Comparison of ENCODE assay signal across 27 cellular contexts in the genomic region with DNA sequence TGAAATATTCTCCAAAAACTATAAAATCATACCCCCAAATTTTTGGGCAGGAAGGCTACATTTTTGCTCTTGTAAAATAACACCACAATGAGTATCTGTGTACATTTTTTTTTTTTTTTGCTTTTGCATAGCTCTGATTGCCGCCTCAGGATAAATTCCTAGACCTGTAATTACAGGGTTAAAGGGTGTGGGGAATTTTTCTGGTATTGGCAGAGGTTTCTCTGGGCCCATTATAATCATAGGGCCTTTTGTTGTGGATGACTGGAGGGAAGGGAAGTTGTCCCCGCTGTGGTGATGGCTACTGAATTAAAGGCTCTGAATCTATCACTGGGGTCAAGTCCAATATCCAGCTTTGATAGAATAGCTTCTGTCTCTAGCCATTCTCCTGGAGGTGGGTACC. TPM values are rescaled to one million over a fixed set of nuclear protein-coding genes. Genes with fewer than 3 reads are reported as not detected.
DNase-seq lines count a peak whose midpoint lies in the region; TF ChIP-seq lines count a peak whose summit lies in the region.
"Had no signal": no experiment of that assay in that cellular context is flagged by ENCODE, and none has a peak within 500 bp of the region (broad histone marks: within the 10 kb centered on the region; RNA-seq: fewer than 3 reads in every experiment).

No MANE protein-coding gene starts in this region.

- intact Hi-C loops in dorsolateral prefrontal cortex (cut with DNase I): no loop called here

- POLR2A ChIA-PET in RWPE1 (lab: Yijun Ruan, JAX; ENCODE audit: low non-redundant PET): no interaction called here

- H3K27ac ChIP-seq in RWPE1 (no peak overlapping the region), dorsolateral prefrontal cortex (no peak overlapping the region)
- H3K27ac ChIP-seq: HL-60 had no signal

- no peak overlapping the region for H3K4me3 ChIP-seq in dorsolateral prefrontal cortex
- H3K4me3 ChIP-seq: GM12878, K562 had no signal

- no peaks in the 10 kb centered on the region for H3K27me3 ChIP-seq in dorsolateral prefrontal cortex

- no peak for TF ChIP-seq CTCF in RWPE1 (conservative IDR thresholded peaks at IDR 0.05; ENCODE audit: low read depth)
- TF ChIP-seq CTCF in dorsolateral prefrontal cortex (IDR thresholded peaks at IDR 0.05 in 54 of 56, conservative IDR thresholded peaks at IDR 0.05 in 2 of 56; ENCODE audit: low read depth in 1 of 56, partially characterized antibody in 56 of 56): no peak

- peak; percentile 30 to 66 for DNase-seq in NCI-H2081 (lab: John Stamatoyannopoulos, UW)
- no peak for DNase-seq in NCI-H2081 treated with DMSO at 0.1 percent for 48 hours (lab: John Stamatoyannopoulos, UW)
- peak; percentile 34 for DNase-seq in NCI-H146 (lab: John Stamatoyannopoulos, UW)
- DNase-seq in RWPE1 (ENCODE audit: low spot score): peak; percentile 20
- peak; percentile 75 for DNase-seq in islet precursor cell
- DNase-seq in activated CD8-positive, alpha-beta memory T cell treated with anti-CD3 and anti-CD28 coated beads, Interleukin-2, amount 50 U/mL, for 4 hours: no peak
- no peak for DNase-seq in dermis blood vessel endothelial cell
- DNase-seq in dorsolateral prefrontal cortex: no peak
- DNase-seq: 8988T, AML-193, C1 segment of cervical spinal cord, HFFc6, MM.1S, NCI-H1048, NCI-H1694, NCI-H510A, NCI-H774, OCI-M1, SHP77, T-cell had no signal

- CTCF ChIA-PET in RWPE1 (lab: Yijun Ruan, JAX): interaction anchor here (0.6 to 0.7 kb wide), 3 partner anchors 90 to 576 kb away, joined by 3 to 5 read pairs (median 3); no protein-coding TSS in a partner anchor

RNA-seq across cellular contexts. Expression of a gene that starts 26.6 kb away (rescaled TPM):
- total RNA-seq in dermis blood vessel endothelial cell (not detected in 2 replicates), dorsolateral prefrontal cortex (not detected)
- total RNA-seq: GM12878, H4, HepG2, HFFc6, HT-29, K562, LHCN-M2, T-cell had no signal

Comparison
In these comparisons a context has a peak if more than half of its experiments do, and no peak if none do; other contexts are left out.
1. DNase-seq: peak in NCI-H2081 (2 of 2), NCI-H146 (single experiment), RWPE1 (single experiment) and islet precursor cell (single experiment); none in NCI-H2081 treated with DMSO at 0.1 percent for 48 hours (single experiment), activated CD8-positive, alpha-beta memory T cell treated with anti-CD3 and anti-CD28 coated beads, Interleukin-2, amount 50 U/mL, for 4 hours (single experiment), dermis blood vessel endothelial cell (single experiment) and dorsolateral prefrontal cortex (0 of 10).